ENCODE assay signal across 26 cellular contexts in genomic region chr11:130511765-130512164, GRCh38.
DNase-seq lines count a peak whose midpoint lies in the region; ATAC-seq and TF ChIP-seq lines count a peak whose summit lies in the region.
"Had no signal": no experiment of that assay in that cellular context is flagged by ENCODE, and none has a peak within 500 bp of the region (broad histone marks: within the 10 kb centered on the region; RNA-seq: fewer than 3 reads in every experiment).

No MANE protein-coding gene starts in this region.

- peaks cover 14% of the 10 kb centered on the region for H3K27me3 Mint-ChIP-seq in stimulated activated naive CD8-positive, alpha-beta T cell treated with anti-CD3 and anti-CD28 coated beads, Interleukin-15, amount 100 ng/mL, for 72 hours
- peaks cover 0 to 9% of the 10 kb centered on the region in 2 donors for H3K27me3 Mint-ChIP-seq in stimulated activated naive B cell treated with anti-CD40 and anti-IgM and Interleukin-4, amounts not matched to agents 10 μg/mL and 1 μg/mL and 100 μg/mL, for 72 hours
- H3K27me3 Mint-ChIP-seq: activated CD4-positive, alpha-beta T cell treated with anti-CD3 and anti-CD28 coated beads, Interleukin-2, amount 10 ng/mL, durations not matched to agents 24 days and 14 days had no signal

- H3K4me1 ChIP-seq in foreskin keratinocyte (no peaks in the 10 kb centered on the region), SK-N-SH (ENCODE audit: control insufficient read depth in 1 of 2, insufficient read depth in 2 of 2, low read depth in 1 of 2, low read length in 1 of 2) (no peaks in the 10 kb centered on the region; a peak in 1 of 4 replicates)

- H3K27ac Mint-ChIP-seq in stimulated activated naive CD8-positive, alpha-beta T cell treated with anti-CD3 and anti-CD28 coated beads, Interleukin-15, amount 100 ng/mL, for 72 hours: no peak overlapping the region
- H3K27ac Mint-ChIP-seq in stimulated activated naive B cell treated with anti-CD40 and anti-IgM and Interleukin-4, amounts not matched to agents 10 μg/mL and 1 μg/mL and 100 μg/mL, for 72 hours: no peak overlapping the region
- H3K27ac Mint-ChIP-seq: activated CD4-positive, alpha-beta T cell treated with anti-CD3 and anti-CD28 coated beads, Interleukin-2, amount 10 ng/mL, durations not matched to agents 24 days and 14 days; CD4-positive, alpha-beta memory T cell; natural killer cell treated with Interleukin-12 subunit alpha and Interleukin-12 subunit beta and Interleukin-15 and Interleukin-18, amount 100 ng/mL, for 72 hours had no signal

- TF ChIP-seq EP300 in SK-N-SH (IDR thresholded peaks at IDR 0.05; ENCODE audit: borderline replicate concordance in 1 of 2, low read depth in 1 of 2, low read length in 1 of 2): no peak

- H3K4me3 ChIP-seq in SK-N-SH (ENCODE audit: low read depth in 2 of 2, low read length in 1 of 2): no peak overlapping the region
- H3K4me3 ChIP-seq: esophagus muscularis mucosa, lung, psoas muscle had no signal

- H2AFZ ChIP-seq in SK-N-SH (ENCODE audit: low read depth): no peak overlapping the region

- TF ChIP-seq RAD21 in SK-N-SH (IDR thresholded peaks at IDR 0.05; ENCODE audit: low read length): no peak

- no peaks in the 10 kb centered on the region for H4K20me1 ChIP-seq in SK-N-SH (ENCODE audit: insufficient read depth)

- H3K4me1 Mint-ChIP-seq in stimulated activated naive CD8-positive, alpha-beta T cell treated with anti-CD3 and anti-CD28 coated beads, Interleukin-15, amount 100 ng/mL, for 72 hours: no peaks in the 10 kb centered on the region
- no peaks in the 10 kb centered on the region for H3K4me1 Mint-ChIP-seq in stimulated activated naive B cell treated with anti-CD40 and anti-IgM and Interleukin-4, amounts not matched to agents 10 μg/mL and 1 μg/mL and 100 μg/mL, for 72 hours
- H3K4me1 Mint-ChIP-seq: activated CD4-positive, alpha-beta T cell treated with anti-CD3 and anti-CD28 coated beads, Interleukin-2, amount 10 ng/mL, durations not matched to agents 24 days and 14 days; CD4-positive, alpha-beta memory T cell had no signal

- peak; percentile 57 for ATAC-seq in stimulated activated naive CD8-positive, alpha-beta T cell treated with anti-CD3 and anti-CD28 coated beads, Interleukin-15, Interleukin-2, amounts not matched to agents 100 U/mL and 50 U/mL, for 24 hours
- ATAC-seq in stimulated activated naive CD8-positive, alpha-beta T cell treated with anti-CD3 and anti-CD28 coated beads, Interleukin-15, amount 100 ng/mL, for 72 hours: no peak
- ATAC-seq in foreskin keratinocyte: peak; percentile 83
- no peak for ATAC-seq in stimulated activated naive B cell treated with anti-CD40 and anti-IgM and Interleukin-4, amounts not matched to agents 10 μg/mL and 1 μg/mL and 100 μg/mL, for 72 hours (replicated peaks)
- ATAC-seq: natural killer cell treated with Interleukin-12 subunit alpha and Interleukin-12 subunit beta and Interleukin-15 and Interleukin-18, amount 100 ng/mL, for 72 hours; psoas muscle had no signal

- 89% methylated on average over 2 of the region's 2 CpGs for WGBS in SK-N-SH (ENCODE audit: low lambda C conversion rate)

- CTCF ChIA-PET in SK-N-SH (lab: Yijun Ruan, JAX): no interaction called here

- no peaks in the 10 kb centered on the region for H3K9me2 ChIP-seq in SK-N-SH

- no peak for DNase-seq in stimulated activated naive CD8-positive, alpha-beta T cell treated with anti-CD3 and anti-CD28 coated beads, Interleukin-15, Interleukin-2, amounts not matched to agents 100 U/mL and 50 U/mL, for 24 hours
- no peak for DNase-seq in stimulated activated naive CD8-positive, alpha-beta T cell treated with anti-CD3 and anti-CD28 coated beads, Interleukin-15, amount 100 ng/mL, for 72 hours
- DNase-seq in RKO (ENCODE audit: low spot score) (peak; percentile 40), foreskin keratinocyte (peak in 1 of 2 donors; percentile 41), UCSD-AML1 (lab: John Stamatoyannopoulos, UW; ENCODE audit: unreplicated experiment) (no peak), SK-N-SH (no peak)
- DNase-seq in stimulated activated naive B cell treated with anti-CD40 and anti-IgM and Interleukin-4, amounts not matched to agents 10 μg/mL and 1 μg/mL and 100 μg/mL, for 72 hours: no peak
- DNase-seq: activated CD4-positive, alpha-beta T cell treated with anti-CD3 and anti-CD28 coated beads, Interleukin-2, amount 10 ng/mL, durations not matched to agents 24 days and 14 days; activated T-cell treated with anti-CD3 and anti-CD28 coated beads, Interleukin-2, amount 50 U/mL, for 48 hours; AML-193; CD4-positive, alpha-beta memory T cell; central memory CD4-positive, alpha-beta T cell; cortex of kidney; foreskin melanocyte; GOT3; KG1; NCI-H1417; NCI-H2081 treated with DMSO at 0.1 percent for 48 hours; NCI-H226; NCI-H526 treated with DMSO at 0.1 percent for 48 hours; psoas muscle; SIG-M5; stimulated activated CD4-positive, alpha-beta T cell treated with anti-CD3 and anti-CD28 coated beads, Interleukin-4, amount 100 ng/mL, for 24 hours had no signal

- TF ChIP-seq CTCF in foreskin keratinocyte (conservative IDR thresholded peaks at IDR 0.05): no peak
- no peak for TF ChIP-seq CTCF in SK-N-SH (IDR thresholded peaks at IDR 0.05)

- no peaks in the 10 kb centered on the region for H3K9me3 ChIP-seq in SK-N-SH
- H3K9me3 ChIP-seq: esophagus muscularis mucosa, psoas muscle had no signal

- no peak overlapping the region for H3K9ac ChIP-seq in SK-N-SH

- H3F3A ChIP-seq in SK-N-SH (replicated peaks; ENCODE audit: insufficient read depth): no peaks in the 10 kb centered on the region

- no peak overlapping the region for H3K4me3 Mint-ChIP-seq in stimulated activated naive CD8-positive, alpha-beta T cell treated with anti-CD3 and anti-CD28 coated beads, Interleukin-15, amount 100 ng/mL, for 72 hours
- no peak overlapping the region for H3K4me3 Mint-ChIP-seq in stimulated activated naive B cell treated with anti-CD40 and anti-IgM and Interleukin-4, amounts not matched to agents 10 μg/mL and 1 μg/mL and 100 μg/mL, for 72 hours
- H3K4me3 Mint-ChIP-seq: activated CD4-positive, alpha-beta T cell treated with anti-CD3 and anti-CD28 coated beads, Interleukin-2, amount 10 ng/mL, durations not matched to agents 24 days and 14 days; CD4-positive, alpha-beta memory T cell; natural killer cell treated with Interleukin-12 subunit alpha and Interleukin-12 subunit beta and Interleukin-15 and Interleukin-18, amount 100 ng/mL, for 72 hours had no signal

- H3K27ac ChIP-seq in foreskin keratinocyte (no peak overlapping the region), SK-N-SH (ENCODE audit: low read depth in 2 of 2, low read length in 1 of 2) (no peak overlapping the region)
- H3K27ac ChIP-seq: esophagus muscularis mucosa, psoas muscle had no signal

- peaks cover 2 to 4% of the 10 kb centered on the region in 2 donors for H3K36me3 Mint-ChIP-seq in stimulated activated naive B cell treated with anti-CD40 and anti-IgM and Interleukin-4, amounts not matched to agents 10 μg/mL and 1 μg/mL and 100 μg/mL, for 72 hours

- H3K27me3 ChIP-seq in foreskin keratinocyte (no peaks in the 10 kb centered on the region), SK-N-SH (ENCODE audit: insufficient read depth) (no peaks in the 10 kb centered on the region)
- H3K27me3 ChIP-seq: esophagus muscularis mucosa had no signal

- H3K9me3 Mint-ChIP-seq in stimulated activated naive CD8-positive, alpha-beta T cell treated with anti-CD3 and anti-CD28 coated beads, Interleukin-15, amount 100 ng/mL, for 72 hours: peaks cover 10 to 19% of the 10 kb centered on the region in 2 donors
- peaks cover 13 to 16% of the 10 kb centered on the region in 2 donors for H3K9me3 Mint-ChIP-seq in stimulated activated naive B cell treated with anti-CD40 and anti-IgM and Interleukin-4, amounts not matched to agents 10 μg/mL and 1 μg/mL and 100 μg/mL, for 72 hours

- POLR2A ChIA-PET in SK-N-SH (lab: Yijun Ruan, JAX): no interaction called here

- H3K4me2 ChIP-seq in SK-N-SH: no peak overlapping the region

- H3K79me2 ChIP-seq in SK-N-SH (ENCODE audit: insufficient read depth): no peaks in the 10 kb centered on the region

- H3K36me3 ChIP-seq in SK-N-SH (replicated peaks in 1 of 2; ENCODE audit: control insufficient read depth in 1 of 2, insufficient read depth in 2 of 2, low read length in 1 of 2): no peaks in the 10 kb centered on the region
- H3K36me3 ChIP-seq: esophagus muscularis mucosa had no signal

TF ChIP-seq in SK-N-SH, 30 proteins besides CTCF, POLR2A, EP300 and RAD21 (continues in another document):
- TF ChIP-seq, protein P1, sequence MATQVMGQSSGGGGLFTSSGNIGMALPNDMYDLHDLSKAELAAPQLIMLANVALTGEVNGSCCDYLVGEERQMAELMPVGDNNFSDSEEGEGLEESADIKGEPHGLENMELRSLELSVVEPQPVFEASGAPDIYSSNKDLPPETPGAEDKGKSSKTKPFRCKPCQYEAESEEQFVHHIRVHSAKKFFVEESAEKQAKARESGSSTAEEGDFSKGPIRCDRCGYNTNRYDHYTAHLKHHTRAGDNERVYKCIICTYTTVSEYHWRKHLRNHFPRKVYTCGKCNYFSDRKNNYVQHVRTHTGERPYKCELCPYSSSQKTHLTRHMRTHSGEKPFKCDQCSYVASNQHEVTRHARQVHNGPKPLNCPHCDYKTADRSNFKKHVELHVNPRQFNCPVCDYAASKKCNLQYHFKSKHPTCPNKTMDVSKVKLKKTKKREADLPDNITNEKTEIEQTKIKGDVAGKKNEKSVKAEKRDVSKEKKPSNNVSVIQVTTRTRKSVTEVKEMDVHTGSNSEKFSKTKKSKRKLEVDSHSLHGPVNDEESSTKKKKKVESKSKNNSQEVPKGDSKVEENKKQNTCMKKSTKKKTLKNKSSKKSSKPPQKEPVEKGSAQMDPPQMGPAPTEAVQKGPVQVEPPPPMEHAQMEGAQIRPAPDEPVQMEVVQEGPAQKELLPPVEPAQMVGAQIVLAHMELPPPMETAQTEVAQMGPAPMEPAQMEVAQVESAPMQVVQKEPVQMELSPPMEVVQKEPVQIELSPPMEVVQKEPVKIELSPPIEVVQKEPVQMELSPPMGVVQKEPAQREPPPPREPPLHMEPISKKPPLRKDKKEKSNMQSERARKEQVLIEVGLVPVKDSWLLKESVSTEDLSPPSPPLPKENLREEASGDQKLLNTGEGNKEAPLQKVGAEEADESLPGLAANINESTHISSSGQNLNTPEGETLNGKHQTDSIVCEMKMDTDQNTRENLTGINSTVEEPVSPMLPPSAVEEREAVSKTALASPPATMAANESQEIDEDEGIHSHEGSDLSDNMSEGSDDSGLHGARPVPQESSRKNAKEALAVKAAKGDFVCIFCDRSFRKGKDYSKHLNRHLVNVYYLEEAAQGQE (IDR thresholded peaks at IDR 0.05; ENCODE audit: low read depth, low read length): no peak
- no peak for TF ChIP-seq MXI1 (IDR thresholded peaks at IDR 0.05; ENCODE audit: low read depth, low read length)

Comparison
In these comparisons a context has a peak if more than half of its experiments do, and no peak if none do; other contexts are left out.
1. ATAC-seq: peak in stimulated activated naive CD8-positive, alpha-beta T cell treated with anti-CD3 and anti-CD28 coated beads, Interleukin-15, Interleukin-2, amounts not matched to agents 100 U/mL and 50 U/mL, for 24 hours (single experiment) and foreskin keratinocyte (single experiment); none in stimulated activated naive CD8-positive, alpha-beta T cell treated with anti-CD3 and anti-CD28 coated beads, Interleukin-15, amount 100 ng/mL, for 72 hours (single experiment) and stimulated activated naive B cell treated with anti-CD40 and anti-IgM and Interleukin-4, amounts not matched to agents 10 μg/mL and 1 μg/mL and 100 μg/mL, for 72 hours (0 of 2).